In genomic region chr20:13286600-13286999, GRCh38 we compare ENCODE assay signal across 20 cellular contexts.
DNase-seq lines count a peak whose midpoint lies in the region; ATAC-seq and TF ChIP-seq lines count a peak whose summit lies in the region.
"Had no signal": no experiment of that assay in that cellular context is flagged by ENCODE, and none has a peak within 500 bp of the region (broad histone marks: within the 10 kb centered on the region; RNA-seq: fewer than 3 reads in every experiment).

No MANE protein-coding gene starts in this region.

- POLR2A ChIA-PET in RWPE1 (lab: Yijun Ruan, JAX; ENCODE audit: low non-redundant PET) = no interaction called here

- ATAC-seq in GM19023 (IDR thresholded peaks at IDR 0.05; ENCODE audit: unreplicated experiment) = no peak
- no peak for ATAC-seq in GM19463 (IDR thresholded peaks at IDR 0.05; ENCODE audit: unreplicated experiment)
- ATAC-seq: effector memory CD8-positive, alpha-beta T cell; Panc1; WTC11 had no signal

- TF ChIP-seq CTCF in RWPE1 (conservative IDR thresholded peaks at IDR 0.05; ENCODE audit: low read depth) = no peak
- no peak for TF ChIP-seq CTCF in hepatocyte (IDR thresholded peaks at IDR 0.05; ENCODE audit: poor library complexity)

- H4K20me1 ChIP-seq in hepatocyte (ENCODE audit: insufficient read depth, poor library complexity, severe bottlenecking) = no peaks in the 10 kb centered on the region
- H4K20me1 ChIP-seq: BLaER1 had no signal

- H2AFZ ChIP-seq in hepatocyte = no peak overlapping the region
- H2AFZ ChIP-seq: parathyroid adenoma had no signal

- peak overlapping the region; percentile 60 for H3K27ac ChIP-seq in RWPE1
- peak overlapping the region; percentile 57 for H3K27ac ChIP-seq in hepatocyte
- H3K27ac ChIP-seq: BLaER1, parathyroid adenoma, upper lobe of left lung had no signal

- H3K36me3 ChIP-seq in hepatocyte (replicated peaks; ENCODE audit: insufficient read depth, low read depth) = no peaks in the 10 kb centered on the region
- H3K36me3 ChIP-seq: BLaER1, upper lobe of left lung had no signal

- CTCF ChIA-PET in RWPE1 (lab: Yijun Ruan, JAX) = interaction anchor here (0.6 to 1.0 kb wide), 5 partner anchors 15 to 1749 kb away, joined by 3 to 4 read pairs (median 3); no protein-coding TSS in a partner anchor

- no peak overlapping the region for H3K4me2 ChIP-seq in hepatocyte

- no peaks in the 10 kb centered on the region for H3K9me2 ChIP-seq in hepatocyte (replicated peaks; ENCODE audit: insufficient read depth)

- no peaks in the 10 kb centered on the region for H3K27me3 ChIP-seq in hepatocyte
- H3K27me3 ChIP-seq: BLaER1, upper lobe of left lung had no signal

- H3K4me1 ChIP-seq in hepatocyte (ENCODE audit: insufficient read depth) = peaks cover 13% of the 10 kb centered on the region
- H3K4me1 ChIP-seq: parathyroid adenoma, upper lobe of left lung had no signal

- DNase-seq in NCI-H1417 (lab: John Stamatoyannopoulos, UW) (peak in 2 of 3 experiments; percentile 7 to 53), NCI-H1417 treated with DMSO at 0.1 percent for 48 hours (lab: John Stamatoyannopoulos, UW) (no peak), RWPE1 (ENCODE audit: low spot score) (peak; percentile 90), hepatocyte (ENCODE audit: low spot score) (peak; percentile 25), renal cortical epithelial cell (ENCODE audit: low read depth) (peak; percentile 37)
- no peak for DNase-seq in effector CD4-positive, alpha-beta T cell
- DNase-seq: activated CD4-positive, alpha-beta memory T cell treated with anti-CD3 and anti-CD28 coated beads for 36 hours; activated effector memory CD4-positive, alpha-beta T cell treated with Interleukin-2 at 50 U/mL for 16 hours; activated naive CD8-positive, alpha-beta T cell treated with anti-CD3 and anti-CD28 coated beads, Interleukin-2, amount 10 ng/mL, durations not matched to agents 7 days and 5 days; effector memory CD8-positive, alpha-beta T cell; NCI-H1436 treated with DMSO at 0.1 percent for 48 hours; NCI-H510A; NK-92 treated with Interleukin-12 subunit alpha and Interleukin-12 subunit beta, amount 100 ng/mL, for 24 hours had no signal

- H3K79me2 ChIP-seq in hepatocyte = no peaks in the 10 kb centered on the region
- H3K79me2 ChIP-seq: parathyroid adenoma had no signal

- no peaks in the 10 kb centered on the region for H3K9me3 ChIP-seq in hepatocyte (ENCODE audit: low read depth)
- H3K9me3 ChIP-seq: BLaER1, upper lobe of left lung had no signal

- no peak overlapping the region for H3K4me3 ChIP-seq in hepatocyte
- H3K4me3 ChIP-seq: BLaER1, upper lobe of left lung had no signal

- WGBS in hepatocyte (ENCODE audit: low lambda C conversion rate, missing lambda C conversion rate) = 80% methylated on average over 7 of the region's 7 CpGs

Comparison
In these comparisons a context has a peak if more than half of its experiments do, and no peak if none do; other contexts are left out.
1. DNase-seq: peak in NCI-H1417 (2 of 3), RWPE1 (single experiment), hepatocyte (single experiment) and renal cortical epithelial cell (single experiment); none in NCI-H1417 treated with DMSO at 0.1 percent for 48 hours (single experiment) and effector CD4-positive, alpha-beta T cell (single experiment).